Comparison of ENCODE assay signal across 9 cellular contexts in the genomic region with DNA sequence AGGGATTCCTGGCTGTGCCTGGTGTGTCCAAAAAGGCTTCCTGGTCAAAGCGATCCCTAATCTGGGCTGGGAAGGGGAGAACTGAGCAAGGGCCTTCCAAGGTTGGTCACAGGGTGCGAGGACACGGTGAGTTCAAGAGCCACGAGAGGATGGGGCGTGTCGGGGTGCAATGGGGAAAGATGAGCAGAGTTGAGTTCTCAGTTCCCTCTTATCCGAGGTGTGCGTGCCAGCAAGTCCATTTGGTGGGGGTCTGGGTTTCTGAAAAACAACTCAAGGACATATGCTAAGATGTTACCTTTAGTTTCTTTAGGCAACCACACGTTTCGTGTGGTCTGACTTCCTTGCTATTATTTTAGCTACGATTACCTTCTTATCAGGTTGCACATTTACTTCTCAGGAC. TPM values are rescaled to one million over a fixed set of nuclear protein-coding genes. Genes with fewer than 3 reads are reported as not detected.
DNase-seq lines count a peak whose midpoint lies in the region; ATAC-seq and TF ChIP-seq lines count a peak whose summit lies in the region.
"Had no signal": no experiment of that assay in that cellular context is flagged by ENCODE, and none has a peak within 500 bp of the region (broad histone marks: within the 10 kb centered on the region; RNA-seq: fewer than 3 reads in every experiment).

No MANE protein-coding gene starts in this region.

- peaks cover 1% of the 10 kb centered on the region for H3K36me3 Mint-ChIP-seq in activated naive CD4-positive, alpha-beta T cell treated with anti-CD3 and anti-CD28 coated beads, Interleukin-2, amount 10 ng/mL, durations not matched to agents 7 days and 5 days

- H3K4me1 ChIP-seq in PC-3 (ENCODE audit: insufficient read depth, low read length) (peaks cover 18% of the 10 kb centered on the region), thymus (ENCODE audit: control insufficient read depth, insufficient read depth, low read length) (peaks cover 52% of the 10 kb centered on the region)

- no peak for TF ChIP-seq CTCF in PC-3 (conservative IDR thresholded peaks at IDR 0.05; ENCODE audit: low read depth, low read length)

- CTCF ChIA-PET in activated naive CD4-positive, alpha-beta T cell treated with anti-CD3 and anti-CD28 coated beads, Interleukin-2, amount 10 ng/mL, durations not matched to agents 7 days and 5 days (lab: Charles Lee): interaction anchor here (1.0 to 1.5 kb wide), 2 partner anchors 17 to 24 kb away, joined by 4 to 6 read pairs; no protein-coding TSS in a partner anchor
- CTCF ChIA-PET in PC-3 (lab: Charles Lee): no interaction called here

- peak overlapping the region; percentile 89; the same call in 1 of the 2 replicates for H3K4me3 ChIP-seq in PC-3 (ENCODE audit: low read length)
- H3K4me3 ChIP-seq in thymus (ENCODE audit: low read length): peak overlapping the region; percentile 88

- H3K27me3 Mint-ChIP-seq in activated naive CD4-positive, alpha-beta T cell treated with anti-CD3 and anti-CD28 coated beads, Interleukin-2, amount 10 ng/mL, durations not matched to agents 7 days and 5 days: no peaks in the 10 kb centered on the region

- H3K4me3 Mint-ChIP-seq in activated naive CD4-positive, alpha-beta T cell treated with anti-CD3 and anti-CD28 coated beads, Interleukin-2, amount 10 ng/mL, durations not matched to agents 7 days and 5 days: peak overlapping the region; percentile 83

- peak; percentile 17 for DNase-seq in activated naive CD4-positive, alpha-beta T cell treated with anti-CD3 and anti-CD28 coated beads, Interleukin-2, amount 10 ng/mL, durations not matched to agents 7 days and 5 days
- no peak for DNase-seq in activated naive CD4-positive, alpha-beta T cell treated with anti-CD3 and anti-CD28 coated beads, Interleukin-2, amount 50 U/mL, for 16 hours
- DNase-seq in PC-3: no peak
- DNase-seq in germinal center (ENCODE audit: low spot score): peak; percentile 25
- DNase-seq in left lobe of liver (ENCODE audit: low spot score): no peak
- no peak for DNase-seq in SIG-M5 treated with dmso at 0.1 percent for 504 hours (lab: John Stamatoyannopoulos, UW; ENCODE audit: unreplicated experiment)
- DNase-seq: NCI-H1048 had no signal

- H3K9me3 Mint-ChIP-seq in activated naive CD4-positive, alpha-beta T cell treated with anti-CD3 and anti-CD28 coated beads, Interleukin-2, amount 10 ng/mL, durations not matched to agents 7 days and 5 days: no peaks in the 10 kb centered on the region

- WGBS in thymus: 90% methylated on average over 11 of the region's 11 CpGs

- H2AFZ ChIP-seq in PC-3 (ENCODE audit: low read length): no peak overlapping the region

- H3K36me3 ChIP-seq in PC-3 (ENCODE audit: low read depth, low read length) (no peaks in the 10 kb centered on the region), thymus (ENCODE audit: control insufficient read depth, insufficient read depth) (no peaks in the 10 kb centered on the region)

- H3K27ac ChIP-seq in PC-3 (ENCODE audit: low read length) (no peak overlapping the region), thymus (ENCODE audit: low read depth) (peak overlapping the region; percentile 9)

- H3K79me2 ChIP-seq in PC-3 (ENCODE audit: low read length): no peaks in the 10 kb centered on the region

- no peaks in the 10 kb centered on the region for H3K9me3 ChIP-seq in PC-3 (ENCODE audit: low read length)
- no peaks in the 10 kb centered on the region for H3K9me3 ChIP-seq in thymus (ENCODE audit: control insufficient read depth)

- no peak for ATAC-seq in PC-3
- ATAC-seq in GM21367 (IDR thresholded peaks at IDR 0.05; ENCODE audit: unreplicated experiment): no peak
- no peak for ATAC-seq in left lobe of liver

- H3K4me2 ChIP-seq in PC-3 (ENCODE audit: low read length): peak overlapping the region; percentile 91

- H3K27me3 ChIP-seq in PC-3 (ENCODE audit: low read length): no peaks in the 10 kb centered on the region
- H3K27me3 ChIP-seq in thymus (ENCODE audit: control insufficient read depth, insufficient read depth): no peaks in the 10 kb centered on the region

- H3F3A ChIP-seq in PC-3 (ENCODE audit: low read length, unreplicated experiment): peaks cover 5% of the 10 kb centered on the region

- no peaks in the 10 kb centered on the region for H4K20me1 ChIP-seq in PC-3 (ENCODE audit: low read length)

- H3K9me2 ChIP-seq in PC-3 (replicated peaks; ENCODE audit: low read length): no peaks in the 10 kb centered on the region

- peaks cover 47% of the 10 kb centered on the region for H3K4me1 Mint-ChIP-seq in activated naive CD4-positive, alpha-beta T cell treated with anti-CD3 and anti-CD28 coated beads, Interleukin-2, amount 10 ng/mL, durations not matched to agents 7 days and 5 days

- POLR2A ChIA-PET in PC-3 (lab: Charles Lee; ENCODE audit: unreplicated experiment): no interaction called here

- intact Hi-C loops in PC-3 (cut with micrococcal nuclease): loop anchor here (1.0 kb wide), 1 partner anchor 20 kb away; no protein-coding TSS in a partner anchor

- H3K9ac ChIP-seq in PC-3 (ENCODE audit: low read length): no peak overlapping the region

- H3K27ac Mint-ChIP-seq in activated naive CD4-positive, alpha-beta T cell treated with anti-CD3 and anti-CD28 coated beads, Interleukin-2, amount 10 ng/mL, durations not matched to agents 7 days and 5 days: no peak overlapping the region

- BruUV-seq in PC-3 (replicated peaks; lab: Mats Ljungman, UMichigan): no TSS peak

RNA-seq across cellular contexts. Expression of a gene that starts 1.3 kb away (rescaled TPM):
- total RNA-seq in PC-3 (2014; rRNA removed) (3.7 and 4.7 TPM in 2 replicates), left lobe of liver (0.88 TPM)
- polyA plus RNA-seq in thymus: 6.6 TPM

RNA-seq across cellular contexts. Expression of a gene that starts 11.8 kb away (rescaled TPM):
- 124 and 153 TPM in 2 replicates for total RNA-seq in PC-3 (2014; rRNA removed)
- polyA plus RNA-seq in thymus: 97.0 TPM
- total RNA-seq in left lobe of liver: 93.5 TPM

RNA-seq across cellular contexts. Expression of a gene that starts 39.0 kb away (rescaled TPM):
- 1.6 TPM in 1 of 2 replicates, not detected in the other for total RNA-seq in PC-3 (2014; rRNA removed)
- 21.9 TPM for polyA plus RNA-seq in thymus
- total RNA-seq in left lobe of liver: 852 TPM

RNA-seq across cellular contexts. Expression of a gene that starts 57.1 kb away (rescaled TPM):
- total RNA-seq in PC-3 (2014; rRNA removed) (7.8 and 10.8 TPM in 2 replicates), left lobe of liver (27.6 TPM)
- polyA plus RNA-seq in thymus: 2.9 TPM

RNA-seq across cellular contexts. Expression of a gene that starts 57.3 kb away (rescaled TPM):
- 15.1 and 16.4 TPM in 2 replicates for total RNA-seq in PC-3 (2014; rRNA removed)
- 11.3 TPM for polyA plus RNA-seq in thymus
- 14.0 TPM for total RNA-seq in left lobe of liver

Comparison
In these comparisons a context has a peak if more than half of its experiments do, and no peak if none do; other contexts are left out.
1. DNase-seq: peak in activated naive CD4-positive, alpha-beta T cell treated with anti-CD3 and anti-CD28 coated beads, Interleukin-2, amount 10 ng/mL, durations not matched to agents 7 days and 5 days (single experiment) and germinal center (single experiment); none in activated naive CD4-positive, alpha-beta T cell treated with anti-CD3 and anti-CD28 coated beads, Interleukin-2, amount 50 U/mL, for 16 hours (single experiment), PC-3 (single experiment), left lobe of liver (single experiment) and SIG-M5 treated with dmso at 0.1 percent for 504 hours (single experiment).
2. RNA of a gene that starts 39.0 kb away (total RNA-seq): 852 TPM in left lobe of liver (single experiment); 1.6 TPM in PC-3; every median in the first group is over 100 times any median in the second.